14 cellular contexts compared by ENCODE assay signal in the genomic region with DNA sequence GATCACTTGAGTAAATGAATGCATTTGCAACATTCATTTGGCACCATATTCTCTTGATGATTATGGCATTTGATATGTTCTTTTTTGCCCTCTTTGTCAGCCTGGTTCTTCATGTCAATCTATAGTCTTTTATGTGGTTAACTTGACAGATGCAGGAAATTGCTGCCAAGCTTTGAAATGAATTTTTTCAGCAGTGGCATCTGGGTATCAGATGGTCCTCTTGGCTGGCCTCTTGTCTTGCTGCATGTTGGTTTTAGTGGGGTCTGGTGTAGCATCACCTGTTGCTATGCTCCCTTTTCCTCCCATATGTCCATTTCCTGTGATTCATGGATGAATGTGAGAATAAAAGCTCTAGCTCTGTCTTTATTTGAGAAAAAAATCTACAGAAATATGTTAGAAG.
DNase-seq lines count a peak whose midpoint lies in the region; ATAC-seq, FAIRE-seq and TF ChIP-seq lines count a peak whose summit lies in the region.
"Had no signal": no experiment of that assay in that cellular context is flagged by ENCODE, and none has a peak within 500 bp of the region (broad histone marks: within the 10 kb centered on the region; RNA-seq: fewer than 3 reads in every experiment).

No MANE protein-coding gene starts in this region.

- no peak for DNase-seq in CD4-positive, alpha-beta T cell
- DNase-seq in DMS 273 treated with DMSO at 0.1 percent for 48 hours (lab: John Stamatoyannopoulos, UW), result peak; percentile 94
- peak in 19 of 34 experiments; percentile 1 to 41 (median 17) for DNase-seq in T-cell
- no peak for DNase-seq in H1 (ENCODE audit: low read depth in 1 of 2, low spot score in 2 of 2)
- no peak for DNase-seq in stimulated activated CD4-positive, alpha-beta T cell treated with anti-CD3 and anti-CD28 coated beads, Interleukin-12 subunit alpha, Interleukin-12 subunit beta, amount 100 ng/mL, for 4 hours
- DNase-seq in frontal cortex (ENCODE audit: low spot score in 2 of 2), result no peak
- DNase-seq: glutamatergic neuron, left cardiac atrium, NCI-H1105 treated with DMSO at 0.1 percent for 48 hours had no signal

- no peaks in the 10 kb centered on the region for H3K36me3 ChIP-seq in H1 (ENCODE audit: control insufficient read depth in 2 of 4, insufficient read depth in 4 of 4, low read length in 3 of 4)
- H3K36me3 ChIP-seq: neural progenitor cell had no signal

- no peak overlapping the region for H3K9ac ChIP-seq in H1 (replicated peaks in 1 of 4; ENCODE audit: extremely low read depth in 1 of 4, low read depth in 3 of 4, low read length in 3 of 4)
- H3K9ac ChIP-seq: neural progenitor cell had no signal

- H3K56ac ChIP-seq in H1 (replicated peaks; ENCODE audit: insufficient read length, low read depth, low read length), result no peak overlapping the region

- no peak overlapping the region for H2BK12ac ChIP-seq in H1 (ENCODE audit: low read depth, low read length)

- H3K79me1 ChIP-seq in H1 (ENCODE audit: low read depth, low read length), result no peaks in the 10 kb centered on the region

- H4K8ac ChIP-seq in H1 (ENCODE audit: extremely low read depth, insufficient read depth, low read length), result no peak overlapping the region

- H2BK15ac ChIP-seq in H1 (ENCODE audit: low read length), result no peak overlapping the region

- no peak for TF ChIP-seq POLR2A in H1 (IDR thresholded peaks at IDR 0.05; ENCODE audit: control extremely low read depth in 1 of 2, low read depth in 2 of 2, low read length in 2 of 2)

- no peak overlapping the region for H2BK120ac ChIP-seq in H1 (replicated peaks; ENCODE audit: low read depth, low read length)

- no peak overlapping the region for H2BK5ac ChIP-seq in H1 (ENCODE audit: low read depth, low read length)

- POLR2A ChIA-PET in CD4-positive, alpha-beta T cell (lab: Charles Lee), result interaction anchor here (0.8 to 2.2 kb wide), 5 partner anchors 36 to 365 kb away, joined by 3 to 22 read pairs (median 4); partner anchors contain the start of gene IFIH1
- POLR2A ChIA-PET in T-cell (lab: Charles Lee) (interaction anchor here (0.6 to 1.2 kb wide), 4 partner anchors 38 to 70 kb away, joined by 3 to 5 read pairs (median 3); no protein-coding TSS in a partner anchor), H1 (lab: Charles Lee; ENCODE audit: partially characterized antibody) (no interaction called here)

- H3K4me3 Mint-ChIP-seq in CD4-positive, alpha-beta T cell, result peak overlapping the region; percentile 12
- peak overlapping the region; percentile 4 to 35 (median 26) for H3K4me3 Mint-ChIP-seq in T-cell
- H3K4me3 Mint-ChIP-seq: neural progenitor cell had no signal

- TF ChIP-seq CTCF in CD4-positive, alpha-beta T cell (IDR thresholded peaks at IDR 0.05), result no peak
- TF ChIP-seq CTCF in H1 (IDR thresholded peaks at IDR 0.05; ENCODE audit: control extremely low read depth in 1 of 3, insufficient read depth in 1 of 3, low read depth in 1 of 3, low read length in 3 of 3), result no peak

- FAIRE-seq in H1 (lab: Jason Lieb, UNC) (no peak), frontal cortex (lab: Jason Lieb, UNC) (no peak)
- FAIRE-seq: endometrium, GM12892 had no signal

- no peak overlapping the region for H2AK5ac ChIP-seq in H1 (ENCODE audit: low read depth, low read length)

- H3K79me2 ChIP-seq in H1 (ENCODE audit: control insufficient read depth in 1 of 2, insufficient read depth in 2 of 2, low read length in 2 of 2), result no peaks in the 10 kb centered on the region

- H4K5ac ChIP-seq in H1 (ENCODE audit: insufficient read length, low read depth, low read length), result no peak overlapping the region

- H3K23ac ChIP-seq in H1 (ENCODE audit: insufficient read length), result no peak overlapping the region

- H3K4ac ChIP-seq in H1 (replicated peaks; ENCODE audit: insufficient read length, low read depth, low read length), result no peak overlapping the region

- H3K18ac ChIP-seq in H1 (ENCODE audit: extremely low read depth, low read length), result no peak overlapping the region

- peaks cover 52% of the 10 kb centered on the region for H3K4me1 Mint-ChIP-seq in CD4-positive, alpha-beta T cell (ENCODE audit: low read depth)
- peaks cover 53 to 60% (median 60%) of the 10 kb centered on the region in 3 donors for H3K4me1 Mint-ChIP-seq in T-cell
- H3K4me1 Mint-ChIP-seq: neural progenitor cell had no signal

- no peaks in the 10 kb centered on the region for H3K23me2 ChIP-seq in H1 (ENCODE audit: low read depth, low read length)

- no peak for TF ChIP-seq EP300 in H1 (IDR thresholded peaks at IDR 0.05; ENCODE audit: borderline replicate concordance in 1 of 2, low read depth in 2 of 2, low read length in 2 of 2)

- H3K27me3 Mint-ChIP-seq in CD4-positive, alpha-beta T cell, result no peaks in the 10 kb centered on the region
- H3K27me3 Mint-ChIP-seq in T-cell, result no peaks in the 10 kb centered on the region

- H3K27ac Mint-ChIP-seq in CD4-positive, alpha-beta T cell, result peak overlapping the region; percentile 1
- H3K27ac Mint-ChIP-seq in T-cell, result peak overlapping the region; percentile 78 to 90
- H3K27ac Mint-ChIP-seq: neural progenitor cell had no signal

- H3K14ac ChIP-seq in H1 (ENCODE audit: insufficient read length), result no peak overlapping the region

- no peaks in the 10 kb centered on the region for H3K9me3 ChIP-seq in CD4-positive, alpha-beta T cell (ENCODE audit: control insufficient read depth, low read length)
- H3K9me3 ChIP-seq in H1 (ENCODE audit: insufficient read depth in 2 of 2, low read depth in 1 of 2, low read length in 1 of 2), result no peaks in the 10 kb centered on the region

- no peak overlapping the region for H3K27ac ChIP-seq in CD4-positive, alpha-beta T cell (ENCODE audit: low read depth, low read length)
- H3K27ac ChIP-seq in H1 (ENCODE audit: low read depth, low read length), result no peak overlapping the region
- H3K27ac ChIP-seq: neural progenitor cell, SK-N-MC had no signal

- peak; percentile 76 for ATAC-seq in CD4-positive, alpha-beta T cell (ENCODE audit: poor library complexity)
- ATAC-seq in T-cell (replicated peaks in 1 of 4), result peak; percentile 69 to 87 (median 74)
- no peak for ATAC-seq in HG02981 (IDR thresholded peaks at IDR 0.05; ENCODE audit: unreplicated experiment)
- ATAC-seq: left cardiac atrium had no signal

- no peak overlapping the region for H3K4me2 ChIP-seq in H1 (ENCODE audit: insufficient read depth in 1 of 2, low read depth in 2 of 2, low read length in 2 of 2)
- H3K4me2 ChIP-seq: neural progenitor cell had no signal

- H3K4me1 ChIP-seq in H1 (replicated peaks in 1 of 4; ENCODE audit: control insufficient read depth in 3 of 4, insufficient read depth in 4 of 4, low read length in 3 of 4), result no peaks in the 10 kb centered on the region
- H3K4me1 ChIP-seq: neural progenitor cell had no signal

- no peak overlapping the region for H2BK20ac ChIP-seq in H1 (ENCODE audit: low read length)

- no peaks in the 10 kb centered on the region for H3K9me3 Mint-ChIP-seq in CD4-positive, alpha-beta T cell
- no peaks in the 10 kb centered on the region for H3K9me3 Mint-ChIP-seq in T-cell
- H3K9me3 Mint-ChIP-seq: neural progenitor cell had no signal

- CTCF ChIA-PET in CD4-positive, alpha-beta T cell (lab: Charles Lee), result interaction anchor here (1.4 kb wide), 1 partner anchor 1525 kb away, joined by 3 read pairs; no protein-coding TSS in a partner anchor
- CTCF ChIA-PET in T-cell (lab: Charles Lee), result interaction anchor here (0.6 to 1.4 kb wide), 7 partner anchors 18 to 347 kb away, joined by 3 to 6 read pairs (median 3); no protein-coding TSS in a partner anchor
- CTCF ChIA-PET in H1 (lab: Charles Lee; ENCODE audit: partially characterized antibody), result interaction anchor here (0.8 to 1.7 kb wide), 9 partner anchors 8 to 367 kb away, joined by 3 to 5 read pairs (median 3); no protein-coding TSS in a partner anchor

- H3K36me3 Mint-ChIP-seq in CD4-positive, alpha-beta T cell (ENCODE audit: low read depth), result no peaks in the 10 kb centered on the region
- H3K36me3 Mint-ChIP-seq in T-cell, result no peaks in the 10 kb centered on the region
- H3K36me3 Mint-ChIP-seq: neural progenitor cell had no signal

- TF ChIP-seq RAD21 in H1 (IDR thresholded peaks at IDR 0.05 in 1 of 2, conservative IDR thresholded peaks at IDR 0.05 in 1 of 2; ENCODE audit: low read depth in 2 of 2, low read length in 2 of 2), result no peak

- H2AFZ ChIP-seq in H1 (ENCODE audit: low read length), result no peak overlapping the region
- H2AFZ ChIP-seq: neural progenitor cell had no signal

- H3K27me3 ChIP-seq in CD4-positive, alpha-beta T cell (ENCODE audit: control insufficient read depth, insufficient read depth, low read length), result no peaks in the 10 kb centered on the region
- H3K27me3 ChIP-seq in H1 (replicated peaks in 1 of 4; ENCODE audit: control insufficient read depth in 3 of 4, extremely low read depth in 1 of 4, insufficient read depth in 3 of 4, low read length in 3 of 4), result no peaks in the 10 kb centered on the region

- H4K20me1 ChIP-seq in H1 (replicated peaks in 1 of 2; ENCODE audit: control insufficient read depth in 1 of 2, insufficient read depth in 2 of 2, low read length in 2 of 2), result no peaks in the 10 kb centered on the region

- no peak overlapping the region for H3K4me3 ChIP-seq in H1 (ENCODE audit: extremely low read depth in 1 of 4, insufficient read depth in 2 of 4, low read depth in 3 of 4, low read length in 4 of 4)
- H3K4me3 ChIP-seq: neural progenitor cell, SK-N-MC had no signal

- no peak overlapping the region for H4K91ac ChIP-seq in H1 (replicated peaks; ENCODE audit: insufficient read length, low read length)

- intact Hi-C loops in CD4-positive, alpha-beta T cell (cut with DNase I, micrococcal nuclease), result no loop called here

TF ChIP-seq in H1, 55 proteins besides CTCF, POLR2A, EP300 and RAD21:
- TF ChIP-seq RNF2 (IDR thresholded peaks at IDR 0.05; ENCODE audit: borderline replicate concordance, low read depth, low read length, missing control alignments, poor library complexity, severe bottlenecking) (no peak), RFX5 (IDR thresholded peaks at IDR 0.05; ENCODE audit: borderline replicate concordance, low read depth, low read length) (peak; percentile 83)
TF ChIP-seq in H1: peak in this region for 1.

Comparison
In these comparisons a context has a peak if more than half of its experiments do, and no peak if none do; other contexts are left out.
1. DNase-seq: peak in DMS 273 treated with DMSO at 0.1 percent for 48 hours (single experiment) and T-cell (19 of 34); none in CD4-positive, alpha-beta T cell (0 of 10), H1 (0 of 2), stimulated activated CD4-positive, alpha-beta T cell treated with anti-CD3 and anti-CD28 coated beads, Interleukin-12 subunit alpha, Interleukin-12 subunit beta, amount 100 ng/mL, for 4 hours (single experiment) and frontal cortex (0 of 2).